Comparison of ENCODE assay signal across 31 cellular contexts in genomic region chr12:98714426-98714825, GRCh38.
"Had no signal": no experiment of that assay in that cellular context is flagged by ENCODE, and none has a peak within 500 bp of the region (broad histone marks: within the 10 kb centered on the region; RNA-seq: fewer than 3 reads in every experiment).

No MANE protein-coding gene starts in this region.

- H3K9me3 ChIP-seq: ascending aorta, esophagus squamous epithelium had no signal

- DNase-seq: activated B cell treated with CpG ODN at 0.5 μM for 24 hours; activated CD4-positive, alpha-beta T cell treated with anti-CD3 and anti-CD28 coated beads for 48 hours; activated CD4-positive, alpha-beta T cell treated with anti-CD3 and anti-CD28 coated beads, Interleukin-2, amount 50 U/mL, for 1 hour; activated CD4-positive, alpha-beta T cell treated with anti-CD3 and anti-CD28 coated beads, Interleukin-2, amount 50 U/mL, for 48 hours; activated CD8-positive, alpha-beta memory T cell treated with anti-CD3 and anti-CD28 coated beads for 24 hours; activated CD8-positive, alpha-beta T cell treated with anti-CD3 and anti-CD28 coated beads for 36 hours; activated gamma-delta T cell; activated naive CD4-positive, alpha-beta T cell; activated naive CD4-positive, alpha-beta T cell treated with anti-CD3 and anti-CD28 coated beads, Interleukin-2, amount 10 ng/mL, durations not matched to agents 7 days and 5 days; activated naive CD8-positive, alpha-beta T cell treated with anti-CD3 and anti-CD28 coated beads, Interleukin-2, amount 10 ng/mL, durations not matched to agents 7 days and 5 days; activated T-cell treated with anti-CD3 and anti-CD28 coated beads, Interleukin-2, amount 50 U/mL, for 1 hour; activated T-cell treated with anti-CD3 and anti-CD28 coated beads, Interleukin-2, amount 50 U/mL, for 48 hours; brain microvascular endothelial cell; caudate nucleus; cortex of kidney; effector CD8-positive, alpha-beta T cell; esophagus squamous epithelium; head of caudate nucleus; hippocampal formation; T-helper 17 cell; T1000; WERI-Rb-1 had no signal

- H3K27ac Mint-ChIP-seq: activated B cell treated with CpG ODN at 0.5 μM for 24 hours; activated CD8-positive, alpha-beta T cell treated with anti-CD3 and anti-CD28 coated beads for 36 hours; activated naive CD4-positive, alpha-beta T cell treated with anti-CD3 and anti-CD28 coated beads, Interleukin-2, amount 10 ng/mL, durations not matched to agents 7 days and 5 days; activated naive CD4-positive, alpha-beta T cell treated with anti-CD3 and anti-CD28 coated beads, Interleukin-2, amount 50 U/mL, for 72 hours; activated naive CD8-positive, alpha-beta T cell treated with anti-CD3 and anti-CD28 coated beads, Interleukin-2, amount 10 ng/mL, durations not matched to agents 7 days and 5 days; T-helper 17 cell; T-helper 2 cell treated with Interferon-gamma antibody and Interleukin-4, amounts not matched to agents 5 μg/mL and 100 μg/mL, for 36 hours had no signal

- H3K4me3 ChIP-seq: ascending aorta, esophagus squamous epithelium had no signal

- H3K4me1 ChIP-seq: ascending aorta, esophagus squamous epithelium had no signal

- H3K4me3 Mint-ChIP-seq: activated B cell treated with CpG ODN at 0.5 μM for 24 hours; activated CD8-positive, alpha-beta T cell treated with anti-CD3 and anti-CD28 coated beads for 36 hours; activated naive CD4-positive, alpha-beta T cell treated with anti-CD3 and anti-CD28 coated beads, Interleukin-2, amount 10 ng/mL, durations not matched to agents 7 days and 5 days; activated naive CD8-positive, alpha-beta T cell treated with anti-CD3 and anti-CD28 coated beads, Interleukin-2, amount 10 ng/mL, durations not matched to agents 7 days and 5 days; T-helper 17 cell; T-helper 2 cell treated with Interferon-gamma antibody and Interleukin-4, amounts not matched to agents 5 μg/mL and 100 μg/mL, for 36 hours had no signal

- H3K27ac ChIP-seq: ascending aorta, brain microvascular endothelial cell, epithelial cell of prostate, esophagus squamous epithelium, WERI-Rb-1 had no signal

- ATAC-seq: activated CD4-positive, CD25-positive, alpha-beta regulatory T cell treated with anti-CD3 and anti-CD28 coated beads, Interleukin-2, amount 50 U/mL, for 24 hours; activated CD8-positive, alpha-beta T cell treated with anti-CD3 and anti-CD28 coated beads for 36 hours; activated naive CD4-positive, alpha-beta T cell treated with anti-CD3 and anti-CD28 coated beads, Interleukin-2, amount 50 U/mL, for 72 hours; T-helper 17 cell had no signal

- H3K27me3 ChIP-seq: ascending aorta, brain microvascular endothelial cell, esophagus squamous epithelium had no signal

- H3K4me1 Mint-ChIP-seq: activated B cell treated with CpG ODN at 0.5 μM for 24 hours; activated naive CD4-positive, alpha-beta T cell treated with anti-CD3 and anti-CD28 coated beads, Interleukin-2, amount 10 ng/mL, durations not matched to agents 7 days and 5 days; activated naive CD8-positive, alpha-beta T cell treated with anti-CD3 and anti-CD28 coated beads, Interleukin-2, amount 10 ng/mL, durations not matched to agents 7 days and 5 days had no signal

- FAIRE-seq: colon, endometrium, endothelial cell of umbilical vein, frontal cortex had no signal

- H3K27me3 Mint-ChIP-seq: activated B cell treated with CpG ODN at 0.5 μM for 24 hours; activated CD8-positive, alpha-beta T cell treated with anti-CD3 and anti-CD28 coated beads for 36 hours; activated naive CD4-positive, alpha-beta T cell treated with anti-CD3 and anti-CD28 coated beads, Interleukin-2, amount 10 ng/mL, durations not matched to agents 7 days and 5 days; activated naive CD8-positive, alpha-beta T cell treated with anti-CD3 and anti-CD28 coated beads, Interleukin-2, amount 10 ng/mL, durations not matched to agents 7 days and 5 days; T-helper 17 cell had no signal

- H3K9me3 Mint-ChIP-seq: activated B cell treated with CpG ODN at 0.5 μM for 24 hours; activated CD8-positive, alpha-beta T cell treated with anti-CD3 and anti-CD28 coated beads for 36 hours; activated naive CD4-positive, alpha-beta T cell treated with anti-CD3 and anti-CD28 coated beads, Interleukin-2, amount 10 ng/mL, durations not matched to agents 7 days and 5 days; activated naive CD4-positive, alpha-beta T cell treated with anti-CD3 and anti-CD28 coated beads, Interleukin-2, amount 50 U/mL, for 72 hours; activated naive CD8-positive, alpha-beta T cell treated with anti-CD3 and anti-CD28 coated beads, Interleukin-2, amount 10 ng/mL, durations not matched to agents 7 days and 5 days; T-helper 2 cell treated with Interferon-gamma antibody and Interleukin-4, amounts not matched to agents 5 μg/mL and 100 μg/mL, for 36 hours had no signal
